In the genomic region with DNA sequence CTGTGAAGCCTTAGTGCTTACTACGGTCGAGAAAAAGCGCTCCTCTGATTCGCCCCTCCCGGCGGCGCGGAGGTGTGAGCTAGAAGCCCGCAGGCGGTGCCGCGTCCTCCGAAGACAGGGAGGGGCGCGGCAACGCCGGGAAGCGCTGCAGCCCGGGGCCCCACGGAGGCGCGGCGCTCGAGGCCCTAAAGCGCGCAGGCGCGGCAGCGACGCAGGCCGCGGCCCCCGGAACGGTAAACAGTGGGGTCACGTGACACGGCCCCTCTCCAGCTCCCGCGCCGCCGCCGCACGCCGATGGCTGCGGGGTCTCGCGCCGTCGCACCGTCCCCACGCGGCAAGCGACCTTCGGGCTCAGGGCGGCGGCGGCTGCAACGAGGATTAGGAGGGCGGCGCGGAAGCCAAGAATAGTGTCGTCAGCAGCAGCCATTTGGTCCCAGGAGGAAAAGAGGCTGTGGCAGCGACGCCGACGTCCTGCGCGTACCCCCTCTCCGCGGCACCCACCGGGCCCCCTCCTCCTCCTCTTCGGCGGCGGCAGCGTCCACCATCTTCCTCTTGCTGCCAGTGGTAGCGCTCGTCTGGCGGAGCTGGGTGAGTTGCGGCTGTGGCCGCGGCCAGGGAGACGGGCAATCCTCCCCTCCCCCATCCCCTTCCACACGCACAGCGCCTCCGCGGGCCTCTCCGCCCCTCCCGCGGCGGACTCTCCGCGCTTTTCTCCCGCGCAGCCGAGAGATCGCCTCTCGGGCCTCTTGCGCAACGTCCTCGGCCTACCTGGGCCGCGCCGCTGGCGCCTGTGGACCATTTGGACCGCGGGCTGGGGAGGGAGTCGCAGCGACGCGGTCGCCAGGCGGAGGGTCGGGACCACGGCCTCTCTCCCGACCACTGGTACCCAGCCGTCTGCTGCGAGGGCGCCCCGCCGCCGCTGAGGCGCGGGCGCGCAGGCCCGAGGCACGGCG, we compare ENCODE assay signal across 8 cellular contexts. TPM values are rescaled to one million over a fixed set of nuclear protein-coding genes. Genes with fewer than 3 reads are reported as not detected.
DNase-seq lines count a peak whose midpoint lies in the region; ATAC-seq, FAIRE-seq and TF ChIP-seq lines count a peak whose summit lies in the region.

A gene with protein sequence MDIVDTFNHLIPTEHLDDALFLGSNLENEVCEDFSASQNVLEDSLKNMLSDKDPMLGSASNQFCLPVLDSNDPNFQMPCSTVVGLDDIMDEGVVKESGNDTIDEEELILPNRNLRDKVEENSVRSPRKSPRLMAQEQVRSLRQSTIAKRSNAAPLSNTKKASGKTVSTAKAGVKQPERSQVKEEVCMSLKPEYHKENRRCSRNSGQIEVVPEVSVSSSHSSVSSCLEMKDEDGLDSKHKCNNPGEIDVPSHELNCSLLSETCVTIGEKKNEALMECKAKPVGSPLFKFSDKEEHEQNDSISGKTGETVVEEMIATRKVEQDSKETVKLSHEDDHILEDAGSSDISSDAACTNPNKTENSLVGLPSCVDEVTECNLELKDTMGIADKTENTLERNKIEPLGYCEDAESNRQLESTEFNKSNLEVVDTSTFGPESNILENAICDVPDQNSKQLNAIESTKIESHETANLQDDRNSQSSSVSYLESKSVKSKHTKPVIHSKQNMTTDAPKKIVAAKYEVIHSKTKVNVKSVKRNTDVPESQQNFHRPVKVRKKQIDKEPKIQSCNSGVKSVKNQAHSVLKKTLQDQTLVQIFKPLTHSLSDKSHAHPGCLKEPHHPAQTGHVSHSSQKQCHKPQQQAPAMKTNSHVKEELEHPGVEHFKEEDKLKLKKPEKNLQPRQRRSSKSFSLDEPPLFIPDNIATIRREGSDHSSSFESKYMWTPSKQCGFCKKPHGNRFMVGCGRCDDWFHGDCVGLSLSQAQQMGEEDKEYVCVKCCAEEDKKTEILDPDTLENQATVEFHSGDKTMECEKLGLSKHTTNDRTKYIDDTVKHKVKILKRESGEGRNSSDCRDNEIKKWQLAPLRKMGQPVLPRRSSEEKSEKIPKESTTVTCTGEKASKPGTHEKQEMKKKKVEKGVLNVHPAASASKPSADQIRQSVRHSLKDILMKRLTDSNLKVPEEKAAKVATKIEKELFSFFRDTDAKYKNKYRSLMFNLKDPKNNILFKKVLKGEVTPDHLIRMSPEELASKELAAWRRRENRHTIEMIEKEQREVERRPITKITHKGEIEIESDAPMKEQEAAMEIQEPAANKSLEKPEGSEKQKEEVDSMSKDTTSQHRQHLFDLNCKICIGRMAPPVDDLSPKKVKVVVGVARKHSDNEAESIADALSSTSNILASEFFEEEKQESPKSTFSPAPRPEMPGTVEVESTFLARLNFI (N-terminal part only) (plus strand): TSS at position 240 of the 953 bp plus-strand sequence. CDS start 10,750 bp downstream, outside the sequence.

- DNase-seq in AG08396 (ENCODE audit: low spot score), result peak; percentile 97
- peak; percentile 89 for DNase-seq in NCI-H2227 treated with DMSO at 0.1 percent for 48 hours (lab: John Stamatoyannopoulos, UW)
- peak; percentile 85 for DNase-seq in mammary epithelial cell
- peak; percentile 97 for DNase-seq in iPS-NIHi11 (ENCODE audit: low spot score)
- DNase-seq in small intestine, result peak; percentile 91

- H3K36me3 ChIP-seq in mammary epithelial cell (ENCODE audit: insufficient read depth, low read length) (no peaks in the 10 kb centered on the region), small intestine (ENCODE audit: control insufficient read depth in 2 of 2, insufficient read depth in 2 of 2, low read length in 2 of 2) (no peaks in the 10 kb centered on the region)

- intact Hi-C loops in mammary epithelial cell (cut with micrococcal nuclease), result loop anchor here (1.0 to 5.0 kb wide), 2 partner anchors 38 to 76 kb away; no protein-coding TSS in a partner anchor

- ATAC-seq in GM18909 (IDR thresholded peaks at IDR 0.05; ENCODE audit: poor library complexity, unreplicated experiment), result peak; percentile 89
- ATAC-seq in HG03159 (IDR thresholded peaks at IDR 0.05; ENCODE audit: unreplicated experiment), result peak; percentile 89

- no peaks in the 10 kb centered on the region for H3K9me3 ChIP-seq in mammary epithelial cell (replicated peaks; ENCODE audit: insufficient read depth, low read length)
- H3K9me3 ChIP-seq in small intestine (ENCODE audit: control insufficient read depth, low read depth), result no peaks in the 10 kb centered on the region

- H3K4me2 ChIP-seq in mammary epithelial cell (ENCODE audit: insufficient read depth, low read depth, low read length), result peak within 1 kb of the TSS; percentile 91

- H3K4me3 ChIP-seq in WI38 (ENCODE audit: low read depth, low read length), result peak within 1 kb of the TSS; percentile 86
- peak within 1 kb of the TSS; percentile 89 to 94 (median 92) for H3K4me3 ChIP-seq in mammary epithelial cell (replicated peaks in 1 of 3; ENCODE audit: insufficient read depth in 1 of 3, low read depth in 2 of 3, low read length in 3 of 3)
- peak within 1 kb of the TSS; percentile 89 to 96 for H3K4me3 ChIP-seq in small intestine (ENCODE audit: low read depth in 1 of 2, low read length in 2 of 2)

- in situ Hi-C loops in mammary epithelial cell (cut with MboI; ENCODE audit: low sequenced_read_pairs in 2 of 2), result no loop called here

- peaks cover 6% of the 10 kb centered on the region for H4K20me1 ChIP-seq in mammary epithelial cell (ENCODE audit: insufficient read depth, low read length)

- peak within 1 kb of the TSS; percentile 78 for H3K27ac ChIP-seq in mammary epithelial cell (ENCODE audit: insufficient read depth, low read depth, low read length)
- peak within 1 kb of the TSS; percentile 94 to 97 for H3K27ac ChIP-seq in small intestine (ENCODE audit: low read depth in 1 of 2, low read length in 1 of 2)

- 0% methylated on average over 34 of the region's 127 CpGs for WGBS in mammary epithelial cell (ENCODE audit: low coverage, missing lambda C conversion rate)
- WGBS in small intestine, 3 donors, result 0% methylated on average over 100 to 127 of the region's 127 CpGs

- no TSS peak for BruUV-seq in mammary epithelial cell (replicated peaks; lab: Mats Ljungman, UMichigan)

- CTCF ChIA-PET in mammary epithelial cell (lab: Charles Lee; ENCODE audit: low non-redundant PET), result no interaction called here

- no peak for FAIRE-seq in small intestine (lab: Jason Lieb, UNC)

- H2AFZ ChIP-seq in mammary epithelial cell (ENCODE audit: low read depth, low read length), result peak within 1 kb of the TSS; percentile 98

- dilution Hi-C loops in mammary epithelial cell (cut with HindIII; ENCODE audit: low sequenced_read_pairs), result no loop called here

- peak within 1 kb of the TSS; percentile 94 for H3K9ac ChIP-seq in mammary epithelial cell (ENCODE audit: insufficient read depth, low read length)

- H3K27me3 ChIP-seq in mammary epithelial cell (ENCODE audit: insufficient read depth, low read length), result no peaks in the 10 kb centered on the region
- H3K27me3 ChIP-seq in small intestine (ENCODE audit: control insufficient read depth in 2 of 2, insufficient read depth in 2 of 2, low read length in 2 of 2), result no peaks in the 10 kb centered on the region

- TF ChIP-seq CTCF in WI38 (IDR thresholded peaks at IDR 0.05; ENCODE audit: low read depth, low read length), result no peak
- peak in 1 of 2 donors; percentile 36 for TF ChIP-seq CTCF in mammary epithelial cell (conservative IDR thresholded peaks at IDR 0.05 in 1 of 2, IDR thresholded peaks at IDR 0.05 in 1 of 2; ENCODE audit: extremely low read depth in 1 of 2, insufficient read depth in 1 of 2, low read depth in 1 of 2, low read length in 2 of 2)

- H3K79me2 ChIP-seq in mammary epithelial cell (ENCODE audit: insufficient read depth, low read length), result peaks cover 45% of the 10 kb centered on the region

- H3K4me1 ChIP-seq in mammary epithelial cell (ENCODE audit: insufficient read depth, low read length) (peaks cover 14% of the 10 kb centered on the region), small intestine (ENCODE audit: control insufficient read depth in 2 of 2, insufficient read depth in 1 of 2, low read depth in 1 of 2, low read length in 1 of 2) (peaks cover 3 to 12% of the 10 kb centered on the region in 2 donors)

RNA-seq across cellular contexts. Expression of the gene that starts here (rescaled TPM):
- 10 to 100 TPM; 35.2 to 41.5 TPM for total RNA-seq in mammary epithelial cell
- polyA plus RNA-seq in mammary epithelial cell (8.3 TPM), small intestine (10 to 100 TPM in 2 of 3 donors, 1 to 10 TPM in 1; 8.1 to 11.4 (median 10.5) TPM)
- polyA minus RNA-seq in mammary epithelial cell, result 19.4 TPM

Comparison
In these comparisons a context has a peak if more than half of its experiments do, and no peak if none do; other contexts are left out.
1. Peak in every context shown above with its lines: DNase-seq, ATAC-seq, H3K4me3 ChIP-seq and H3K27ac ChIP-seq.